In genomic region chr17:2083613-2084128, GRCh38 we compare ENCODE assay signal across 1 cellular context.
TF ChIP-seq lines count a peak whose summit lies in the region.

No MANE protein-coding gene starts in this region.

TF ChIP-seq in GM12878, 131 proteins besides CTCF, POLR2A, EP300 and RAD21 (continued from another document):
- TF ChIP-seq ZNF592 (IDR thresholded peaks at IDR 0.05) (peak; percentile 81; the same call in 1 of the 2 replicates), NBN (IDR thresholded peaks at IDR 0.05) (peak; percentile 58; the same call in 1 of the 2 replicates), SIN3A (IDR thresholded peaks at IDR 0.05; ENCODE audit: low read depth, low read length) (no peak), NR2F1 (conservative IDR thresholded peaks at IDR 0.05) (peak; percentile 96), ZBED1 (IDR thresholded peaks at IDR 0.05; ENCODE audit: borderline replicate concordance) (peak; percentile 83; the same call in 1 of the 2 replicates), STAT1 (conservative IDR thresholded peaks at IDR 0.05) (no peak), SMC3 (IDR thresholded peaks at IDR 0.05; ENCODE audit: borderline replicate concordance, low read length) (peak; percentile 49; the same call in 1 of the 2 replicates), IKZF2 (IDR thresholded peaks at IDR 0.05) (peak; percentile 82 to 90), MYC (IDR thresholded peaks at IDR 0.05; ENCODE audit: insufficient read depth, insufficient read length, insufficient replicate concordance, low read length, severe bottlenecking) (no peak), SMAD5 (IDR thresholded peaks at IDR 0.05; ENCODE audit: low read depth) (no peak), ZBTB4 (CRISPR knock-in tag; IDR thresholded peaks at IDR 0.05) (no peak), PAX8 (IDR thresholded peaks at IDR 0.05) (no peak), HDAC6 (IDR thresholded peaks at IDR 0.05; ENCODE audit: unreplicated experiment) (no peak), NFIC (IDR thresholded peaks at IDR 0.05; ENCODE audit: low read depth, low read length) (no peak), TCF12 (IDR thresholded peaks at IDR 0.05; ENCODE audit: low read depth, low read length) (peak; percentile 74)
